8 cellular contexts compared by ENCODE assay signal in the genomic region with DNA sequence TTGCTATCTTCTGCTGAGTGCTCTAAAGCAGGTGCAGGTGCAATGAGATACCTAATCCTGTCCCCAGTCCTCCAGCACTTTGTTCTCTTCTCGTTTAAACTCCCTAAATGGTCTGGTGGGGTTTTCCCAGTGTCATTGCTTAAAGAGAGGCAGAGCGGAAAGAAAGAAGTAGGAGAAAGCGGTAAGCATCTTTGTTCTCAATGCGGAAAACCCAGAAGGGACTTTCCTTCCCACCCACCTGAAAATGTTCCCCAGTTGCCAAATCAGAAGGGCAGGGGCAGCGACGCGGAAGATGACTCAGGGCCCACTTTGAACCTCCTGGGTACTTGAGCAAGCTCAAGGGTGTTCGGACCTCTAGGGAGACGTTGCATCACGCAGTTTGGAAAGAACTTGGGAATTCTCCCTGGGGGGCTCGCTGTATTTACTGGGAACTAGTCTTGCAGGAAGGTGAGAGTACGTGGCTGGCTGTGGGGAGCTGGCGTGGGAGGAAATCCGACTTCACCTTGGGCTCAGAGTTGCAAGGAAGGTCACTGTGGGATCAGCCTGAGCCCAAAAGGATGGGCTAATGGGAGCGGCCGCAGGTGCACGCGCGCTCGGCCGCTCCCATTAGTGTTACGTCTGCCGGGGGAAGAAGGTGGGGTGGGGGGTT. TPM values are rescaled to one million over a fixed set of nuclear protein-coding genes. Genes with fewer than 3 reads are reported as not detected.
DNase-seq lines count a peak whose midpoint lies in the region; ATAC-seq and TF ChIP-seq lines count a peak whose summit lies in the region.

No MANE protein-coding gene starts in this region.

- H3K4me3 ChIP-seq in epithelial cell of esophagus (ENCODE audit: low read length): peak overlapping the region; percentile 41

- TF ChIP-seq CTCF in epithelial cell of esophagus (IDR thresholded peaks at IDR 0.05; ENCODE audit: insufficient read depth, low read depth, low read length, missing control alignments): no peak

- ATAC-seq in HG03097 (IDR thresholded peaks at IDR 0.05; ENCODE audit: low FRiP score, unreplicated experiment): peak; percentile 21

- DNase-seq in NCI-H2196 (lab: John Stamatoyannopoulos, UW; ENCODE audit: unreplicated experiment): peak; percentile 44
- DNase-seq in NCI-H2196 treated with DMSO at 0.1 percent for 48 hours (lab: John Stamatoyannopoulos, UW; ENCODE audit: unreplicated experiment): no peak
- peak; percentile 65 for DNase-seq in activated CD4-positive, alpha-beta T cell treated with anti-CD3 and anti-CD28 coated beads for 4 hours
- peak; percentile 68 for DNase-seq in epithelial cell of esophagus (ENCODE audit: low read depth)
- peak; percentile 98 for DNase-seq in renal cortical epithelial cell (ENCODE audit: low read depth)
- no peak for DNase-seq in 8988T
- no peak for DNase-seq in AG20443 (ENCODE audit: low spot score)

RNA-seq across cellular contexts. Expression of a gene that starts 0.6 kb away (rescaled TPM):
- 49.0 and 88.9 TPM in 2 replicates for total RNA-seq in renal cortical epithelial cell

Comparison
In these comparisons a context has a peak if more than half of its experiments do, and no peak if none do; other contexts are left out.
1. DNase-seq: peak in NCI-H2196 (single experiment), activated CD4-positive, alpha-beta T cell treated with anti-CD3 and anti-CD28 coated beads for 4 hours (2 of 2), epithelial cell of esophagus (single experiment) and renal cortical epithelial cell (single experiment); none in NCI-H2196 treated with DMSO at 0.1 percent for 48 hours (single experiment), 8988T (single experiment) and AG20443 (single experiment).